In genomic region chr14:101394374-101394773, GRCh38 we compare ENCODE assay signal across 1 cellular context.
TF ChIP-seq lines count a peak whose summit lies in the region.

No MANE protein-coding gene starts in this region.

TF ChIP-seq in IMR-90, 13 proteins besides CTCF, POLR2A, EP300 and RAD21 (continued from another document):
- TF ChIP-seq ELK1 (IDR thresholded peaks at IDR 0.05; ENCODE audit: borderline replicate concordance, low read depth, low read length): no peak
TF ChIP-seq in IMR-90: peak in this region for 0.
